ENCODE assay signal across 19 cellular contexts in genomic region chr7:55033241-55033846, GRCh38. TPM values are rescaled to one million over a fixed set of nuclear protein-coding genes. Genes with fewer than 3 reads are reported as not detected.
"Had no signal": no experiment of that assay in that cellular context is flagged by ENCODE, and none has a peak within 500 bp of the region (broad histone marks: within the 10 kb centered on the region; RNA-seq: fewer than 3 reads in every experiment).

No MANE protein-coding gene starts in this region.

- H3K9me3 Mint-ChIP-seq: activated naive CD8-positive, alpha-beta T cell treated with anti-CD3 and anti-CD28 coated beads, Interleukin-2, amount 10 ng/mL, durations not matched to agents 7 days and 5 days; neural progenitor cell; T-helper 2 cell treated with Interferon-gamma antibody and Interleukin-4, amounts not matched to agents 5 μg/mL and 100 μg/mL, for 36 hours had no signal

- H3K27ac Mint-ChIP-seq: activated naive CD8-positive, alpha-beta T cell treated with anti-CD3 and anti-CD28 coated beads, Interleukin-2, amount 10 ng/mL, durations not matched to agents 7 days and 5 days; brain; naive B cell; neural progenitor cell; T-helper 2 cell treated with Interferon-gamma antibody and Interleukin-4, amounts not matched to agents 5 μg/mL and 100 μg/mL, for 36 hours had no signal

- H3K4me1 Mint-ChIP-seq: activated naive CD8-positive, alpha-beta T cell treated with anti-CD3 and anti-CD28 coated beads, Interleukin-2, amount 10 ng/mL, durations not matched to agents 7 days and 5 days; brain; naive B cell; neural progenitor cell had no signal

- H3K4me3 Mint-ChIP-seq: activated naive CD8-positive, alpha-beta T cell treated with anti-CD3 and anti-CD28 coated beads, Interleukin-2, amount 10 ng/mL, durations not matched to agents 7 days and 5 days; brain; naive B cell; neural progenitor cell; T-helper 2 cell treated with Interferon-gamma antibody and Interleukin-4, amounts not matched to agents 5 μg/mL and 100 μg/mL, for 36 hours had no signal

- H3K9me3 ChIP-seq: colonic mucosa, esophagus squamous epithelium, lower lobe of right lung, ovary, stomach, testis, vagina had no signal

- H3K27me3 ChIP-seq: colonic mucosa, esophagus squamous epithelium, neural progenitor cell, ovary, stomach, testis, vagina had no signal

- DNase-seq: activated naive CD4-positive, alpha-beta T cell; activated naive CD8-positive, alpha-beta T cell treated with anti-CD3 and anti-CD28 coated beads, Interleukin-2, amount 10 ng/mL, durations not matched to agents 7 days and 5 days; activated T-cell treated with anti-CD3 and anti-CD28 coated beads for 4 hours; central memory CD4-positive, alpha-beta T cell; colonic mucosa; esophagus squamous epithelium; foreskin fibroblast; kidney glomerular epithelial cell; lower lobe of right lung; naive B cell; ovary; stimulated activated CD4-positive, alpha-beta T cell treated with anti-CD3 and anti-CD28 coated beads, Interleukin-1b, Interleukin-23, amount 100 ng/mL, for 48 hours; stomach; testis had no signal

- H3K36me3 Mint-ChIP-seq: activated naive CD8-positive, alpha-beta T cell treated with anti-CD3 and anti-CD28 coated beads, Interleukin-2, amount 10 ng/mL, durations not matched to agents 7 days and 5 days; brain; naive B cell; neural progenitor cell had no signal

- H3K27ac ChIP-seq: colonic mucosa, lower lobe of right lung, neural progenitor cell, ovary had no signal

- H3K4me1 ChIP-seq: colonic mucosa had no signal

- H3K4me3 ChIP-seq: colonic mucosa, esophagus squamous epithelium, lower lobe of right lung, neural progenitor cell, ovary, stomach, testis, vagina had no signal

- ATAC-seq: lower lobe of right lung had no signal

- H3K36me3 ChIP-seq: colonic mucosa, lower lobe of right lung, neural progenitor cell, ovary, stomach, vagina had no signal

RNA-seq across cellular contexts. Expression of gene EGFR, which starts 14.5 kb away (rescaled TPM):
- total RNA-seq: activated CD8-positive, alpha-beta memory T cell treated with anti-CD3 and anti-CD28 coated beads for 36 hours; activated naive CD8-positive, alpha-beta T cell treated with anti-CD3 and anti-CD28 coated beads, Interleukin-2, amount 10 ng/mL, durations not matched to agents 7 days and 5 days had no signal
